In genomic region chr2:221517362-221518121, GRCh38 we compare ENCODE assay signal across 1 cellular context.
TF ChIP-seq lines count a peak whose summit lies in the region.

No MANE protein-coding gene starts in this region.

TF ChIP-seq in GM12878, 131 proteins besides CTCF, POLR2A, EP300 and RAD21 (continued from another document and continues in another):
- TF ChIP-seq CUX1 (IDR thresholded peaks at IDR 0.05; ENCODE audit: insufficient replicate concordance, low read depth, low read length) (peak; percentile 44), JUNB (IDR thresholded peaks at IDR 0.05) (peak; percentile 75), RELA (IDR thresholded peaks at IDR 0.05; ENCODE audit: borderline replicate concordance, partially characterized antibody) (no peak), DPF2 (IDR thresholded peaks at IDR 0.05) (peak; percentile 86), IKZF2 (IDR thresholded peaks at IDR 0.05) (peak in 1 of 2 experiments; percentile 51; a peak in 1 of 4 replicates), BACH1 (IDR thresholded peaks at IDR 0.05; ENCODE audit: borderline replicate concordance) (peak; percentile 68), POU2F2 (IDR thresholded peaks at IDR 0.05; ENCODE audit: borderline replicate concordance, low read depth, low read length) (no peak), PML (IDR thresholded peaks at IDR 0.05; ENCODE audit: low read length) (no peak), SP1 (IDR thresholded peaks at IDR 0.05; ENCODE audit: low read depth, low read length) (no peak), PAX5 (IDR thresholded peaks at IDR 0.05; ENCODE audit: borderline replicate concordance, low read depth, low read length) (peak; percentile 74), ETV6 (conservative IDR thresholded peaks at IDR 0.05 in 1 of 2, IDR thresholded peaks at IDR 0.05 in 1 of 2; ENCODE audit: borderline replicate concordance in 1 of 2, low read depth in 1 of 2) (peak in 1 of 2 experiments; percentile 97; a peak in 2 of 4 replicates), ZNF217 (IDR thresholded peaks at IDR 0.05) (no peak), GATAD2B (conservative IDR thresholded peaks at IDR 0.05; ENCODE audit: low read depth) (no peak), JUND (IDR thresholded peaks at IDR 0.05; ENCODE audit: low read depth, low read length) (peak; percentile 68; the same call in 1 of the 2 replicates), BCLAF1 (IDR thresholded peaks at IDR 0.05) (no peak), MTA2 (IDR thresholded peaks at IDR 0.05; ENCODE audit: low read depth) (peak; percentile 63), HCFC1 (IDR thresholded peaks at IDR 0.05; ENCODE audit: low read length) (no peak), IRF3 (IDR thresholded peaks at IDR 0.05) (no peak), GABPA (IDR thresholded peaks at IDR 0.05; ENCODE audit: low read depth) (0 out of 2 replicates have a peak, but pooled peaks have one; percentile 58), MLLT1 (IDR thresholded peaks at IDR 0.05) (no peak), BRCA1 (IDR thresholded peaks at IDR 0.05; ENCODE audit: low read depth, low read length) (no peak), NRF1 (conservative IDR thresholded peaks at IDR 0.05; ENCODE audit: low read depth, low read length) (no peak), NFIC (IDR thresholded peaks at IDR 0.05; ENCODE audit: low read depth, low read length) (peak; percentile 55; the same call in 1 of the 2 replicates), NBN (IDR thresholded peaks at IDR 0.05) (peak; percentile 11; the same call in 1 of the 2 replicates), CHD4 (IDR thresholded peaks at IDR 0.05) (no peak), KAT2A (conservative IDR thresholded peaks at IDR 0.05; ENCODE audit: control insufficient read depth, low read depth, low read length) (no peak), PBX3 (IDR thresholded peaks at IDR 0.05; ENCODE audit: insufficient replicate concordance, low read depth, low read length) (peak; percentile 80), RUNX3 (IDR thresholded peaks at IDR 0.05; ENCODE audit: low read length) (peak; percentile 63), TCF3 (IDR thresholded peaks at IDR 0.05; ENCODE audit: borderline replicate concordance, insufficient read depth, low read depth, low read length) (peak; percentile 91; the same call in 1 of the 2 replicates), EGR1 (IDR thresholded peaks at IDR 0.05; ENCODE audit: borderline replicate concordance in 1 of 2, low read depth in 2 of 2, low read length in 2 of 2) (no peak)
- TF ChIP-seq, protein P1, sequence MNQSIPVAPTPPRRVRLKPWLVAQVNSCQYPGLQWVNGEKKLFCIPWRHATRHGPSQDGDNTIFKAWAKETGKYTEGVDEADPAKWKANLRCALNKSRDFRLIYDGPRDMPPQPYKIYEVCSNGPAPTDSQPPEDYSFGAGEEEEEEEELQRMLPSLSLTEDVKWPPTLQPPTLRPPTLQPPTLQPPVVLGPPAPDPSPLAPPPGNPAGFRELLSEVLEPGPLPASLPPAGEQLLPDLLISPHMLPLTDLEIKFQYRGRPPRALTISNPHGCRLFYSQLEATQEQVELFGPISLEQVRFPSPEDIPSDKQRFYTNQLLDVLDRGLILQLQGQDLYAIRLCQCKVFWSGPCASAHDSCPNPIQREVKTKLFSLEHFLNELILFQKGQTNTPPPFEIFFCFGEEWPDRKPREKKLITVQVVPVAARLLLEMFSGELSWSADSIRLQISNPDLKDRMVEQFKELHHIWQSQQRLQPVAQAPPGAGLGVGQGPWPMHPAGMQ (IDR thresholded peaks at IDR 0.05; ENCODE audit: borderline replicate concordance) = no peak
- TF ChIP-seq, protein P2, sequence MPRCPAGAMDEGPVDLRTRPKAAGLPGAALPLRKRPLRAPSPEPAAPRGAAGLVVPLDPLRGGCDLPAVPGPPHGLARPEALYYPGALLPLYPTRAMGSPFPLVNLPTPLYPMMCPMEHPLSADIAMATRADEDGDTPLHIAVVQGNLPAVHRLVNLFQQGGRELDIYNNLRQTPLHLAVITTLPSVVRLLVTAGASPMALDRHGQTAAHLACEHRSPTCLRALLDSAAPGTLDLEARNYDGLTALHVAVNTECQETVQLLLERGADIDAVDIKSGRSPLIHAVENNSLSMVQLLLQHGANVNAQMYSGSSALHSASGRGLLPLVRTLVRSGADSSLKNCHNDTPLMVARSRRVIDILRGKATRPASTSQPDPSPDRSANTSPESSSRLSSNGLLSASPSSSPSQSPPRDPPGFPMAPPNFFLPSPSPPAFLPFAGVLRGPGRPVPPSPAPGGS (IDR thresholded peaks at IDR 0.05; ENCODE audit: borderline replicate concordance, insufficient read depth, low read depth, low read length, poor library complexity, severe bottlenecking) = no peak
- TF ChIP-seq, protein P3, sequence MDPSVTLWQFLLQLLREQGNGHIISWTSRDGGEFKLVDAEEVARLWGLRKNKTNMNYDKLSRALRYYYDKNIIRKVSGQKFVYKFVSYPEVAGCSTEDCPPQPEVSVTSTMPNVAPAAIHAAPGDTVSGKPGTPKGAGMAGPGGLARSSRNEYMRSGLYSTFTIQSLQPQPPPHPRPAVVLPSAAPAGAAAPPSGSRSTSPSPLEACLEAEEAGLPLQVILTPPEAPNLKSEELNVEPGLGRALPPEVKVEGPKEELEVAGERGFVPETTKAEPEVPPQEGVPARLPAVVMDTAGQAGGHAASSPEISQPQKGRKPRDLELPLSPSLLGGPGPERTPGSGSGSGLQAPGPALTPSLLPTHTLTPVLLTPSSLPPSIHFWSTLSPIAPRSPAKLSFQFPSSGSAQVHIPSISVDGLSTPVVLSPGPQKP (IDR thresholded peaks at IDR 0.05; ENCODE audit: low read depth, low read length) = peak; percentile 60; the same call in 1 of the 2 replicates
- TF ChIP-seq, protein P4, sequence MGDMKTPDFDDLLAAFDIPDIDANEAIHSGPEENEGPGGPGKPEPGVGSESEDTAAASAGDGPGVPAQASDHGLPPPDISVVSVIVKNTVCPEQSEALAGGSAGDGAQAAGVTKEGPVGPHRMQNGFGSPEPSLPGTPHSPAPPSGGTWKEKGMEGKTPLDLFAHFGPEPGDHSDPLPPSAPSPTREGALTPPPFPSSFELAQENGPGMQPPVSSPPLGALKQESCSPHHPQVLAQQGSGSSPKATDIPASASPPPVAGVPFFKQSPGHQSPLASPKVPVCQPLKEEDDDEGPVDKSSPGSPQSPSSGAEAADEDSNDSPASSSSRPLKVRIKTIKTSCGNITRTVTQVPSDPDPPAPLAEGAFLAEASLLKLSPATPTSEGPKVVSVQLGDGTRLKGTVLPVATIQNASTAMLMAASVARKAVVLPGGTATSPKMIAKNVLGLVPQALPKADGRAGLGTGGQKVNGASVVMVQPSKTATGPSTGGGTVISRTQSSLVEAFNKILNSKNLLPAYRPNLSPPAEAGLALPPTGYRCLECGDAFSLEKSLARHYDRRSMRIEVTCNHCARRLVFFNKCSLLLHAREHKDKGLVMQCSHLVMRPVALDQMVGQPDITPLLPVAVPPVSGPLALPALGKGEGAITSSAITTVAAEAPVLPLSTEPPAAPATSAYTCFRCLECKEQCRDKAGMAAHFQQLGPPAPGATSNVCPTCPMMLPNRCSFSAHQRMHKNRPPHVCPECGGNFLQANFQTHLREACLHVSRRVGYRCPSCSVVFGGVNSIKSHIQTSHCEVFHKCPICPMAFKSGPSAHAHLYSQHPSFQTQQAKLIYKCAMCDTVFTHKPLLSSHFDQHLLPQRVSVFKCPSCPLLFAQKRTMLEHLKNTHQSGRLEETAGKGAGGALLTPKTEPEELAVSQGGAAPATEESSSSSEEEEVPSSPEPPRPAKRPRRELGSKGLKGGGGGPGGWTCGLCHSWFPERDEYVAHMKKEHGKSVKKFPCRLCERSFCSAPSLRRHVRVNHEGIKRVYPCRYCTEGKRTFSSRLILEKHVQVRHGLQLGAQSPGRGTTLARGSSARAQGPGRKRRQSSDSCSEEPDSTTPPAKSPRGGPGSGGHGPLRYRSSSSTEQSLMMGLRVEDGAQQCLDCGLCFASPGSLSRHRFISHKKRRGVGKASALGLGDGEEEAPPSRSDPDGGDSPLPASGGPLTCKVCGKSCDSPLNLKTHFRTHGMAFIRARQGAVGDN (IDR thresholded peaks at IDR 0.05) = peak; percentile 35
- TF ChIP-seq, protein P5, sequence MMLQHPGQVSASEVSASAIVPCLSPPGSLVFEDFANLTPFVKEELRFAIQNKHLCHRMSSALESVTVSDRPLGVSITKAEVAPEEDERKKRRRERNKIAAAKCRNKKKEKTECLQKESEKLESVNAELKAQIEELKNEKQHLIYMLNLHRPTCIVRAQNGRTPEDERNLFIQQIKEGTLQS (IDR thresholded peaks at IDR 0.05; ENCODE audit: borderline replicate concordance, extremely low read depth, low read depth, low read length) = no peak
